In the genomic region with DNA sequence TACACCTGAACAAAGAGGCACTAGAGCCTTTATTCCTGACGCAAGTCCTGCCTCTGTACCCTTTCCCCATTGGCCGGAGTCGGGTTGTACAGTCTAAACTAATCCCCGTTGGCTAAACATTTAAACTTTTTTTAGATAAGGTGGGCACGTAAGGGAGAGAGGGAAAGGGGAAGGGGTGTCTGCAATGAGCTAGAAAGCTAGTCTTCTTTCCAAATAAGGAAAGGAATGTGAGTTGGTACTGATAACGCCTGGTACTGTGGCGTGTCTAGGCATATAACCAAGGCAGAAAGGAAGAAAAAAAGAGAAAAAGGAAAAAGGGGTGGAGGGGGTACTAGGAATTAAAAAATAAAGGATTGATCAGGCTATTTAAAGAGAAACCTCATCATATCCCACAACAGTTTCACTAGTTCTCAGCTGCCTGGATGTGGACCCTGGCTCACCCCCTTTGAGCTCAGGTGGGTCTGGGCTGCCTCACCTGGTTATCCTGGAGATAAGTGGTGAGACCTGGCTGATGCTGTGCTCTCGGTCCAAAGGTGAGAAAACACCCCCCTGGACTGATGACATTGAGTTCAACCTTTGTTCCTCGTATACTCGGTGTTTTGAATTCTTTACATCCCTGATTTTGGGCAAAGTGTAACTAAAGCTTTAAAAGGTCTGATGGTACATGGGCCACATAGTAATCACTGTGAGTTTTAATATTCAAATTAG, we compare ENCODE assay signal across 26 cellular contexts.
"Had no signal": no experiment of that assay in that cellular context is flagged by ENCODE, and none has a peak within 500 bp of the region (broad histone marks: within the 10 kb centered on the region; RNA-seq: fewer than 3 reads in every experiment).

No MANE protein-coding gene starts in this region.

- H3K27me3 ChIP-seq: adrenal gland, ascending aorta, heart left ventricle, pancreas, stomach, suprapubic skin, tibial nerve had no signal

- H3K4me3 Mint-ChIP-seq: activated B cell treated with CpG ODN at 0.5 μM for 24 hours; activated CD4-positive, alpha-beta T cell treated with anti-CD3 and anti-CD28 coated beads for 36 hours; activated naive CD8-positive, alpha-beta T cell; activated T-cell treated with anti-CD3 and anti-CD28 coated beads, Interleukin-2, amount 50 U/mL, for 4 hours; nephron; stimulated activated effector memory CD8-positive, alpha-beta T cell treated with anti-CD3 and anti-CD28 coated beads, Interleukin-12 subunit alpha, Interleukin-12 subunit beta, amount 100 ng/mL, for 72 hours had no signal

- H3K4me1 Mint-ChIP-seq: activated B cell treated with CpG ODN at 0.5 μM for 24 hours; activated CD4-positive, alpha-beta T cell treated with anti-CD3 and anti-CD28 coated beads for 36 hours; nephron; stimulated activated effector memory CD8-positive, alpha-beta T cell treated with anti-CD3 and anti-CD28 coated beads, Interleukin-12 subunit alpha, Interleukin-12 subunit beta, amount 100 ng/mL, for 72 hours had no signal

- H3K27ac Mint-ChIP-seq: activated B cell treated with CpG ODN at 0.5 μM for 24 hours; activated CD4-positive, alpha-beta T cell treated with anti-CD3 and anti-CD28 coated beads for 36 hours; activated naive CD8-positive, alpha-beta T cell; activated T-helper 2 cell treated with anti-CD3 and anti-CD28 coated beads, Interferon-gamma antibody, Interleukin-2, Interleukin-4, amounts not matched to agents 10 μg/mL and 5 μg/mL and 100 μg/mL, durations not matched to agents 14 hours and 24 hours and 36 hours; nephron; stimulated activated effector memory CD8-positive, alpha-beta T cell treated with anti-CD3 and anti-CD28 coated beads, Interleukin-12 subunit alpha, Interleukin-12 subunit beta, amount 100 ng/mL, for 72 hours had no signal

- H3K27me3 Mint-ChIP-seq: activated B cell treated with CpG ODN at 0.5 μM for 24 hours had no signal

- H3K4me1 ChIP-seq: adrenal gland, ascending aorta, heart left ventricle, pancreas, stomach, suprapubic skin, tibial nerve had no signal

- ATAC-seq: activated CD4-positive, alpha-beta T cell treated with anti-CD3 and anti-CD28 coated beads for 36 hours; activated T-cell treated with anti-CD3 and anti-CD28 coated beads, Interleukin-2, amount 50 U/mL, for 4 hours; heart left ventricle; left ventricle myocardium superior; pancreas; right cardiac atrium; stimulated activated effector memory CD8-positive, alpha-beta T cell treated with anti-CD3 and anti-CD28 coated beads, Interleukin-12 subunit alpha, Interleukin-12 subunit beta, amount 100 ng/mL, for 72 hours had no signal

- H3K9me3 Mint-ChIP-seq: activated B cell treated with CpG ODN at 0.5 μM for 24 hours; activated T-cell treated with anti-CD3 and anti-CD28 coated beads, Interleukin-2, amount 50 U/mL, for 4 hours; activated T-helper 2 cell treated with anti-CD3 and anti-CD28 coated beads, Interferon-gamma antibody, Interleukin-2, Interleukin-4, amounts not matched to agents 10 μg/mL and 5 μg/mL and 100 μg/mL, durations not matched to agents 14 hours and 24 hours and 36 hours; stimulated activated effector memory CD8-positive, alpha-beta T cell treated with anti-CD3 and anti-CD28 coated beads, Interleukin-12 subunit alpha, Interleukin-12 subunit beta, amount 100 ng/mL, for 72 hours had no signal

- H3K9me3 ChIP-seq: adrenal gland, ascending aorta, heart left ventricle, pancreas, suprapubic skin had no signal

- H3K4me3 ChIP-seq: adrenal gland, ascending aorta, heart left ventricle, pancreas, stomach, suprapubic skin, tibial nerve had no signal

- H3K36me3 Mint-ChIP-seq: activated naive CD8-positive, alpha-beta T cell; stimulated activated effector memory CD8-positive, alpha-beta T cell treated with anti-CD3 and anti-CD28 coated beads, Interleukin-12 subunit alpha, Interleukin-12 subunit beta, amount 100 ng/mL, for 72 hours had no signal

- H3K27ac ChIP-seq: adrenal gland, ascending aorta, epithelial cell of prostate, heart left ventricle, pancreas, stomach, suprapubic skin, tibial nerve had no signal

- DNase-seq: activated B cell treated with CpG ODN at 0.5 μM for 24 hours; activated CD4-positive, alpha-beta T cell treated with anti-CD3 and anti-CD28 coated beads for 36 hours; activated CD4-positive, alpha-beta T cell treated with anti-CD3 and anti-CD28 coated beads, Interleukin-2, amount 50 U/mL, for 48 hours; activated CD8-positive, alpha-beta memory T cell treated with anti-CD3 and anti-CD28 coated beads, Interleukin-2, amount 50 U/mL, for 48 hours; activated naive CD4-positive, alpha-beta T cell; activated T-cell treated with anti-CD3 and anti-CD28 coated beads, Interleukin-2, amount 50 U/mL, for 4 hours; adrenal gland; cerebellar nuclear complex; cortex of kidney; heart left ventricle; kidney glomerular epithelial cell; left ventricle myocardium superior; mammary epithelial cell; pancreas; right cardiac atrium; stimulated activated CD4-positive, alpha-beta T cell treated with anti-CD3 and anti-CD28 coated beads, Interleukin-12 subunit alpha, Interleukin-12 subunit beta, amount 100 ng/mL, for 4 hours; stomach; T1000 had no signal

- H3K36me3 ChIP-seq: adrenal gland, ascending aorta, heart left ventricle, pancreas, stomach, suprapubic skin, tibial nerve had no signal
